ENCODE assay signal across 21 cellular contexts in genomic region chr19:36891768-36892357, GRCh38. TPM values are rescaled to one million over a fixed set of nuclear protein-coding genes. Genes with fewer than 3 reads are reported as not detected.
A peak's percentile ranks its signal among the peaks of the same experiment; 100 is the strongest.
DNase-seq lines count a peak whose midpoint lies in the region; FAIRE-seq and TF ChIP-seq lines count a peak whose summit lies in the region.
"Had no signal": no experiment of that assay in that cellular context is flagged by ENCODE, and none has a peak within 500 bp of the region (broad histone marks: within the 10 kb centered on the region; RNA-seq: fewer than 3 reads in every experiment).

No MANE protein-coding gene starts in this region.

- H3K4me1 ChIP-seq in BLaER1 treated with 17β-estradiol and CSF1 and Interleukin-3, amounts not matched to agents 10 nM and 100 nM: no peaks in the 10 kb centered on the region
- H3K4me1 ChIP-seq in kidney (ENCODE audit: control insufficient read depth in 1 of 2, insufficient read depth in 1 of 2, low read depth in 1 of 2, low read length in 2 of 2) (no peaks in the 10 kb centered on the region), spleen (no peaks in the 10 kb centered on the region), breast epithelium (no peaks in the 10 kb centered on the region)
- H3K4me1 ChIP-seq: colonic mucosa, right atrium auricular region had no signal

- no peak overlapping the region for H3K27ac ChIP-seq in BLaER1 treated with 17β-estradiol and CSF1 and Interleukin-3, amounts not matched to agents 10 nM and 100 nM
- H3K27ac ChIP-seq in kidney (ENCODE audit: low read depth in 2 of 2, low read length in 2 of 2): no peak overlapping the region
- H3K27ac ChIP-seq in spleen: no peak overlapping the region
- no peak overlapping the region for H3K27ac ChIP-seq in breast epithelium
- H3K27ac ChIP-seq: colonic mucosa, ovary, right atrium auricular region had no signal

- 92 to 99% (median 98%) methylated on average over 3 of the region's 3 CpGs for WGBS in spleen, 5 donors

- H3K9me3 ChIP-seq in BLaER1 treated with 17β-estradiol and CSF1 and Interleukin-3, amounts not matched to agents 10 nM and 100 nM (replicated peaks in 1 of 11): peaks cover 100% of the 10 kb centered on the region in 11 experiments
- H3K9me3 ChIP-seq in kidney (ENCODE audit: control insufficient read depth in 1 of 2, low read length in 2 of 2): peaks cover 67 to 86% of the 10 kb centered on the region in 2 donors
- peaks cover 59 to 100% (median 100%) of the 10 kb centered on the region in 8 donors for H3K9me3 ChIP-seq in spleen
- peaks cover 95 to 100% of the 10 kb centered on the region in 2 donors for H3K9me3 ChIP-seq in breast epithelium

- H3K36me3 ChIP-seq in BLaER1 treated with 17β-estradiol and CSF1 and Interleukin-3, amounts not matched to agents 10 nM and 100 nM: peaks cover 87 to 100% (median 96%) of the 10 kb centered on the region in 11 experiments
- H3K36me3 ChIP-seq in kidney (ENCODE audit: control insufficient read depth in 1 of 2, insufficient read depth in 2 of 2, low read length in 2 of 2): peaks cover 25 to 42% of the 10 kb centered on the region in 2 donors
- peaks cover 20 to 85% (median 66%) of the 10 kb centered on the region in 6 donors for H3K36me3 ChIP-seq in spleen
- H3K36me3 ChIP-seq in breast epithelium: peaks cover 26% of the 10 kb centered on the region
- H3K36me3 ChIP-seq: colonic mucosa had no signal

- peak; percentile 18 for DNase-seq in RPMI7951 (ENCODE audit: low read depth)
- no peak for DNase-seq in kidney
- no peak for DNase-seq in GM12892 (ENCODE audit: insufficient read length)
- no peak for DNase-seq in spleen
- DNase-seq in breast epithelium (ENCODE audit: low spot score in 2 of 2): no peak
- DNase-seq: activated CD4-positive, alpha-beta memory T cell treated with anti-CD3 and anti-CD28 coated beads for 36 hours; activated naive CD8-positive, alpha-beta T cell treated with anti-CD3 and anti-CD28 coated beads, Interleukin-2, amount 10 ng/mL, durations not matched to agents 7 days and 5 days; Calu3; colonic mucosa; left cardiac atrium; NCI-H1092 treated with DMSO at 0.1 percent for 48 hours; NCI-H2029 treated with DMSO at 0.1 percent for 48 hours; NCI-H345; NCI-H82; ovary; SHP77; stimulated activated CD4-positive, alpha-beta T cell treated with anti-CD3 and anti-CD28 coated beads, Interleukin-15, amount 100 ng/mL, for 24 hours; stimulated activated CD8-positive, alpha-beta memory T cell treated with anti-CD3 and anti-CD28 coated beads, Interleukin-4, amount 100 ng/mL, for 48 hours; SW 1271 had no signal

- no peak for TF ChIP-seq POLR2A in GM12892 (IDR thresholded peaks at IDR 0.05; ENCODE audit: low read depth, low read length)
- TF ChIP-seq POLR2A in spleen (IDR thresholded peaks at IDR 0.05): no peak
- no peak for TF ChIP-seq POLR2A in breast epithelium (IDR thresholded peaks at IDR 0.05)

- TF ChIP-seq CTCF in kidney (IDR thresholded peaks at IDR 0.05; ENCODE audit: borderline replicate concordance, extremely low read depth, insufficient read depth) (no peak), spleen (IDR thresholded peaks at IDR 0.05 in 8 of 11, conservative IDR thresholded peaks at IDR 0.05 in 3 of 11) (no peak), breast epithelium (IDR thresholded peaks at IDR 0.05) (no peak)

- intact Hi-C loops in kidney (cut with DNase I) (no loop called here), spleen (cut with DNase I; ENCODE audit: low total_unique reads) (no loop called here), breast epithelium (cut with DNase I; ENCODE audit: low total_unique reads) (no loop called here)

- H3K9ac ChIP-seq in BLaER1 treated with 17β-estradiol and CSF1 and Interleukin-3, amounts not matched to agents 10 nM and 100 nM: no peak overlapping the region
- H3K9ac ChIP-seq in kidney (ENCODE audit: low read length in 2 of 2): no peak overlapping the region

- no peaks in the 10 kb centered on the region for H4K20me1 ChIP-seq in BLaER1 treated with 17β-estradiol and CSF1 and Interleukin-3, amounts not matched to agents 10 nM and 100 nM

- H3K4me2 ChIP-seq in BLaER1 treated with 17β-estradiol and CSF1 and Interleukin-3, amounts not matched to agents 10 nM and 100 nM: no peak overlapping the region

- H3K27me3 ChIP-seq in BLaER1 treated with 17β-estradiol and CSF1 and Interleukin-3, amounts not matched to agents 10 nM and 100 nM: no peaks in the 10 kb centered on the region
- H3K27me3 ChIP-seq in spleen (replicated peaks in 1 of 7) (no peaks in the 10 kb centered on the region), breast epithelium (no peaks in the 10 kb centered on the region)
- H3K27me3 ChIP-seq: colonic mucosa, ovary, right atrium auricular region had no signal

- FAIRE-seq in kidney (lab: Jason Lieb, UNC) (no peak), GM12892 (lab: Jason Lieb, UNC) (no peak)

- H3K4me3 ChIP-seq in BLaER1 treated with 17β-estradiol and CSF1 and Interleukin-3, amounts not matched to agents 10 nM and 100 nM: peak overlapping the region; percentile 3 to 50 (median 36); a peak in 13 of 20 replicates
- peak overlapping the region; percentile 1 to 39 for H3K4me3 ChIP-seq in kidney (ENCODE audit: low read length in 2 of 2)
- H3K4me3 ChIP-seq in spleen: peak overlapping the region in 1 of 8 donors; percentile 15
- H3K4me3 ChIP-seq in breast epithelium: no peak overlapping the region
- H3K4me3 ChIP-seq: colonic mucosa, ovary, right atrium auricular region had no signal

RNA-seq across cellular contexts. Expression of gene ZNF829, which starts 24.2 kb away (rescaled TPM):
- 4.9 and 6.6 TPM in 2 replicates for total RNA-seq in RPMI7951 (2014; rRNA removed; shearing (Covaris generic))
- total RNA-seq in kidney: 4.4 TPM
- 1.2 TPM for polyA plus RNA-seq in kidney (ENCODE audit: insufficient read depth, low read depth, low replicate concordance)
- 0.78 TPM for polyA plus RNA-seq in GM12892 (2012; ENCODE audit: missing spikeins)
- 1 to 10 TPM; 2.7 to 4.7 (median 4.5) TPM for total RNA-seq in spleen
- 1 to 10 TPM in 2 of 3 donors, under 1 TPM in 1; 0.85 to 1.3 (median 1.1) TPM for polyA plus RNA-seq in spleen
- total RNA-seq in breast epithelium: 1 to 10 TPM; 3.2 to 8.9 (median 4.3) TPM

RNA-seq across cellular contexts. Expression of gene ZNF568, which starts 24.3 kb away (rescaled TPM):
- total RNA-seq in RPMI7951 (2014; rRNA removed; shearing (Covaris generic)): 9.7 and 10.5 TPM in 2 replicates
- total RNA-seq in kidney: 13.1 TPM
- 6.5 TPM for polyA plus RNA-seq in kidney (ENCODE audit: insufficient read depth, low read depth, low replicate concordance)
- polyA plus RNA-seq in GM12892 (2012; ENCODE audit: missing spikeins): 0.55 TPM
- 10 to 100 TPM in 6 of 7 donors, 1 to 10 TPM in 1; 9.5 to 16.8 (median 12.4) TPM for total RNA-seq in spleen
- polyA plus RNA-seq in spleen: 1 to 10 TPM; 2.7 to 5.5 (median 3.0) TPM
- total RNA-seq in breast epithelium: 10 to 100 TPM in 1 of 3 donors, 1 to 10 TPM in 2; 8.5 to 17.9 (median 9.8) TPM

RNA-seq across cellular contexts. Expression of gene ZNF345, which starts 41.2 kb away (rescaled TPM):
- 2.5 and 3.2 TPM in 2 replicates for total RNA-seq in RPMI7951 (2014; rRNA removed; shearing (Covaris generic))
- total RNA-seq in kidney (8.5 TPM), spleen (10 to 100 TPM in 3 of 7 donors, 1 to 10 TPM in 4; 4.8 to 18.2 (median 9.8) TPM), breast epithelium (10 to 100 TPM in 2 of 3 donors, 1 to 10 TPM in 1; 8.6 to 13.6 (median 10.2) TPM)
- polyA plus RNA-seq in kidney (ENCODE audit: insufficient read depth, low read depth, low replicate concordance) (2.0 TPM), spleen (1 to 10 TPM; 2.7 to 4.6 (median 3.3) TPM)
- 2.5 TPM for polyA plus RNA-seq in GM12892 (2012; ENCODE audit: missing spikeins)

RNA-seq across cellular contexts. Expression of gene ZNF790, which starts 53.7 kb away (rescaled TPM):
- total RNA-seq in RPMI7951 (2014; rRNA removed; shearing (Covaris generic)): 7.2 and 7.9 TPM in 2 replicates
- total RNA-seq in kidney (9.5 TPM), spleen (10 to 100 TPM in 1 of 7 donors, 1 to 10 TPM in 6; 4.0 to 11.2 (median 8.3) TPM), breast epithelium (10 to 100 TPM in 1 of 3 donors, 1 to 10 TPM in 2; 5.6 to 11.4 (median 8.8) TPM)
- polyA plus RNA-seq in kidney (ENCODE audit: insufficient read depth, low read depth, low replicate concordance) (4.6 TPM), spleen (1 to 10 TPM; 1.8 to 3.0 (median 2.9) TPM)
- polyA plus RNA-seq in GM12892 (2012; ENCODE audit: missing spikeins): 7.4 TPM

Comparison
In these comparisons a context has a peak if more than half of its experiments do, and no peak if none do; other contexts are left out.
1. H3K4me3 ChIP-seq: peak in BLaER1 treated with 17β-estradiol and CSF1 and Interleukin-3, amounts not matched to agents 10 nM and 100 nM (10 of 10) and kidney (2 of 2); none in breast epithelium (0 of 3).